Comparison of ENCODE assay signal across 13 cellular contexts in genomic region chr1:92989936-92990582, GRCh38. TPM values are rescaled to one million over a fixed set of nuclear protein-coding genes. Genes with fewer than 3 reads are reported as not detected.
DNase-seq lines count a peak whose midpoint lies in the region; ATAC-seq and TF ChIP-seq lines count a peak whose summit lies in the region.
"Had no signal": no experiment of that assay in that cellular context is flagged by ENCODE, and none has a peak within 500 bp of the region (broad histone marks: within the 10 kb centered on the region; RNA-seq: fewer than 3 reads in every experiment).

No MANE protein-coding gene starts in this region.

- TF ChIP-seq CTCF in fibroblast of villous mesenchyme (IDR thresholded peaks at IDR 0.05; ENCODE audit: insufficient read depth, low read depth, low read length), result no peak

- intact Hi-C loops in activated T-helper 2 cell treated with anti-CD3 and anti-CD28 coated beads, Interferon-gamma antibody, Interleukin-2, Interleukin-4, amounts not matched to agents 10 μg/mL and 5 μg/mL and 100 μg/mL, durations not matched to agents 14 hours and 24 hours and 36 hours (cut with micrococcal nuclease), result loop anchor here (1.0 to 10.0 kb wide), 3 partner anchors 9 to 855 kb away; no protein-coding TSS in a partner anchor
- intact Hi-C loops in posterior vena cava (cut with DNase I), result loop anchor here in 1 of 2 donors (5.0 kb wide), 1 partner anchor 133 kb away; no protein-coding TSS in a partner anchor

- in situ Hi-C loops in GM23248 (cut with MboI), result loop anchor here (5.0 kb wide), 1 partner anchor 133 kb away; no protein-coding TSS in a partner anchor

- H3K4me3 ChIP-seq in CD4-positive, CD25-positive, alpha-beta regulatory T cell (ENCODE audit: low read depth, low read length), result peak overlapping the region; percentile 51
- no peak overlapping the region for H3K4me3 ChIP-seq in GM23248
- H3K4me3 ChIP-seq in fibroblast of villous mesenchyme (ENCODE audit: low read depth, low read length), result no peak overlapping the region

- 59 to 61% methylated on average over 6 of the region's 6 CpGs for WGBS in GM23248 (ENCODE audit: low coverage in 1 of 2, low lambda C conversion rate in 2 of 2, missing lambda C conversion rate in 2 of 2), 2 experiments

- H3K36me3 ChIP-seq in CD4-positive, CD25-positive, alpha-beta regulatory T cell (ENCODE audit: control insufficient read depth, insufficient read depth, low read length), result no peaks in the 10 kb centered on the region
- no peaks in the 10 kb centered on the region for H3K36me3 ChIP-seq in GM23248 (ENCODE audit: low read depth)

- no peaks in the 10 kb centered on the region for H3K9me2 ChIP-seq in GM23248 (ENCODE audit: insufficient read depth)

- no peak for ATAC-seq in CD4-positive, CD25-positive, alpha-beta regulatory T cell (ENCODE audit: low read depth in 2 of 2)
- ATAC-seq: right cardiac atrium had no signal

- H3K9me3 Mint-ChIP-seq in CD4-positive, CD25-positive, alpha-beta regulatory T cell, result no peaks in the 10 kb centered on the region
- no peaks in the 10 kb centered on the region for H3K9me3 Mint-ChIP-seq in activated T-helper 2 cell treated with anti-CD3 and anti-CD28 coated beads, Interferon-gamma antibody, Interleukin-2, Interleukin-4, amounts not matched to agents 10 μg/mL and 5 μg/mL and 100 μg/mL, durations not matched to agents 14 hours and 24 hours and 36 hours

- peaks cover 22% of the 10 kb centered on the region for H3K4me1 ChIP-seq in CD4-positive, CD25-positive, alpha-beta regulatory T cell (ENCODE audit: control insufficient read depth, insufficient read depth, low read length, poor library complexity, severe bottlenecking)
- H3K4me1 ChIP-seq in GM23248 (ENCODE audit: insufficient read depth), result peaks cover 4% of the 10 kb centered on the region; the same call in 1 of the 2 replicates

- peak overlapping the region; percentile 48 for H3K27ac ChIP-seq in CD4-positive, CD25-positive, alpha-beta regulatory T cell (ENCODE audit: insufficient read depth, low read length, poor library complexity, severe bottlenecking)
- H3K27ac ChIP-seq in GM23248, result peak overlapping the region; percentile 29
- H3K27ac ChIP-seq: KMS-11 had no signal

- peak overlapping the region; percentile 50 to 92 (median 85) for H3K27ac Mint-ChIP-seq in CD4-positive, CD25-positive, alpha-beta regulatory T cell
- peak overlapping the region; percentile 67 for H3K27ac Mint-ChIP-seq in activated T-helper 2 cell treated with anti-CD3 and anti-CD28 coated beads, Interferon-gamma antibody, Interleukin-2, Interleukin-4, amounts not matched to agents 10 μg/mL and 5 μg/mL and 100 μg/mL, durations not matched to agents 14 hours and 24 hours and 36 hours

- no peaks in the 10 kb centered on the region for H3K27me3 ChIP-seq in CD4-positive, CD25-positive, alpha-beta regulatory T cell (ENCODE audit: control insufficient read depth, insufficient read depth, low read length)
- no peaks in the 10 kb centered on the region for H3K27me3 ChIP-seq in GM23248 (replicated peaks; ENCODE audit: insufficient read depth)

- peaks cover 32 to 45% (median 35%) of the 10 kb centered on the region in 4 donors for H3K4me1 Mint-ChIP-seq in CD4-positive, CD25-positive, alpha-beta regulatory T cell
- H3K4me1 Mint-ChIP-seq in activated T-helper 2 cell treated with anti-CD3 and anti-CD28 coated beads, Interferon-gamma antibody, Interleukin-2, Interleukin-4, amounts not matched to agents 10 μg/mL and 5 μg/mL and 100 μg/mL, durations not matched to agents 14 hours and 24 hours and 36 hours (ENCODE audit: low read depth), result peaks cover 61% of the 10 kb centered on the region

- H4K20me1 ChIP-seq in GM23248 (ENCODE audit: insufficient read depth), result no peaks in the 10 kb centered on the region

- no peaks in the 10 kb centered on the region for H3K36me3 Mint-ChIP-seq in CD4-positive, CD25-positive, alpha-beta regulatory T cell
- peaks cover 17% of the 10 kb centered on the region for H3K36me3 Mint-ChIP-seq in activated T-helper 2 cell treated with anti-CD3 and anti-CD28 coated beads, Interferon-gamma antibody, Interleukin-2, Interleukin-4, amounts not matched to agents 10 μg/mL and 5 μg/mL and 100 μg/mL, durations not matched to agents 14 hours and 24 hours and 36 hours (ENCODE audit: low read depth)

- no peak overlapping the region for H3K9ac ChIP-seq in GM23248
- H3K9ac ChIP-seq: KMS-11 had no signal

- no peaks in the 10 kb centered on the region for H3K79me2 ChIP-seq in GM23248 (ENCODE audit: insufficient read depth)

- H3K4me3 Mint-ChIP-seq in CD4-positive, CD25-positive, alpha-beta regulatory T cell, result peak overlapping the region in 2 of 4 donors; percentile 54 to 55
- H3K4me3 Mint-ChIP-seq in activated T-helper 2 cell treated with anti-CD3 and anti-CD28 coated beads, Interferon-gamma antibody, Interleukin-2, Interleukin-4, amounts not matched to agents 10 μg/mL and 5 μg/mL and 100 μg/mL, durations not matched to agents 14 hours and 24 hours and 36 hours (ENCODE audit: low read depth), result peak overlapping the region; percentile 18

- DNase-seq in CD4-positive, CD25-positive, alpha-beta regulatory T cell, result peak in 1 of 3 donors; percentile 46
- DNase-seq in GM23248 (peak; percentile 83), fibroblast of villous mesenchyme (ENCODE audit: low read depth) (peak; percentile 44), posterior vena cava (ENCODE audit: low spot score) (no peak), midbrain (lab: John Stamatoyannopoulos, UW) (no peak), NCI-H2029 treated with DMSO at 0.1 percent for 48 hours (lab: John Stamatoyannopoulos, UW) (no peak), DMS 273 (lab: John Stamatoyannopoulos, UW; ENCODE audit: unreplicated experiment) (no peak)
- no peak for DNase-seq in activated T-helper 2 cell treated with anti-CD3 and anti-CD28 coated beads, Interferon-gamma antibody, Interleukin-2, Interleukin-4, amounts not matched to agents 10 μg/mL and 5 μg/mL and 100 μg/mL, durations not matched to agents 14 hours and 24 hours and 36 hours (ENCODE audit: low spot score)
- DNase-seq: activated CD4-positive, CD25-positive, alpha-beta regulatory T cell treated with anti-CD3 and anti-CD28 coated beads, Interleukin-2, amount 50 U/mL, for 72 hours; foreskin melanocyte; NK-92 treated with Interleukin-12 subunit alpha and Interleukin-12 subunit beta, amount 100 ng/mL, for 24 hours; right cardiac atrium had no signal

- no peaks in the 10 kb centered on the region for H3K9me3 ChIP-seq in CD4-positive, CD25-positive, alpha-beta regulatory T cell (ENCODE audit: control insufficient read depth in 2 of 2, low read length in 2 of 2)
- no peaks in the 10 kb centered on the region for H3K9me3 ChIP-seq in GM23248 (ENCODE audit: low read depth)

- H3K27me3 Mint-ChIP-seq in CD4-positive, CD25-positive, alpha-beta regulatory T cell, result no peaks in the 10 kb centered on the region
- H3K27me3 Mint-ChIP-seq in activated T-helper 2 cell treated with anti-CD3 and anti-CD28 coated beads, Interferon-gamma antibody, Interleukin-2, Interleukin-4, amounts not matched to agents 10 μg/mL and 5 μg/mL and 100 μg/mL, durations not matched to agents 14 hours and 24 hours and 36 hours (ENCODE audit: low read depth), result no peaks in the 10 kb centered on the region

- no peak overlapping the region for H3K4me2 ChIP-seq in GM23248 (ENCODE audit: unreplicated experiment)

- H2AFZ ChIP-seq in GM23248, result no peak overlapping the region

- peaks cover 4% of the 10 kb centered on the region; the same call in 1 of the 2 replicates for H3F3A ChIP-seq in GM23248 (ENCODE audit: insufficient read depth)

RNA-seq across cellular contexts. Expression of gene DIPK1A, which starts 28.8 kb away (rescaled TPM):
- 10.9 TPM for total RNA-seq in CD4-positive, CD25-positive, alpha-beta regulatory T cell
- 10 to 100 TPM; 13.0 to 19.6 (median 15.2) TPM for polyA plus RNA-seq in CD4-positive, CD25-positive, alpha-beta regulatory T cell
- total RNA-seq in GM23248 (2014; rRNA removed; shearing (Covaris generic)), result 22.3 and 26.6 TPM in 2 replicates
- 49.6 and 51.6 TPM in 2 replicates for polyA plus RNA-seq in GM23248 (2016; fragmentation: Nextera tagmentation; extraction: Ambion mirVana)
- total RNA-seq in activated T-helper 2 cell treated with anti-CD3 and anti-CD28 coated beads, Interferon-gamma antibody, Interleukin-2, Interleukin-4, amounts not matched to agents 10 μg/mL and 5 μg/mL and 100 μg/mL, durations not matched to agents 14 hours and 24 hours and 36 hours, result 22.9 and 23.0 TPM in 2 replicates
- total RNA-seq in fibroblast of villous mesenchyme (19.0 and 39.3 TPM in 2 replicates), posterior vena cava (10 to 100 TPM; 18.6 to 25.9 TPM)

Comparison
In these comparisons a context has a peak if more than half of its experiments do, and no peak if none do; other contexts are left out.
1. DNase-seq: peak in GM23248 (single experiment) and fibroblast of villous mesenchyme (single experiment); none in activated T-helper 2 cell treated with anti-CD3 and anti-CD28 coated beads, Interferon-gamma antibody, Interleukin-2, Interleukin-4, amounts not matched to agents 10 μg/mL and 5 μg/mL and 100 μg/mL, durations not matched to agents 14 hours and 24 hours and 36 hours (single experiment), posterior vena cava (single experiment), midbrain (single experiment), NCI-H2029 treated with DMSO at 0.1 percent for 48 hours (single experiment) and DMS 273 (single experiment).